ENCODE assay signal across 9 cellular contexts in the genomic region with DNA sequence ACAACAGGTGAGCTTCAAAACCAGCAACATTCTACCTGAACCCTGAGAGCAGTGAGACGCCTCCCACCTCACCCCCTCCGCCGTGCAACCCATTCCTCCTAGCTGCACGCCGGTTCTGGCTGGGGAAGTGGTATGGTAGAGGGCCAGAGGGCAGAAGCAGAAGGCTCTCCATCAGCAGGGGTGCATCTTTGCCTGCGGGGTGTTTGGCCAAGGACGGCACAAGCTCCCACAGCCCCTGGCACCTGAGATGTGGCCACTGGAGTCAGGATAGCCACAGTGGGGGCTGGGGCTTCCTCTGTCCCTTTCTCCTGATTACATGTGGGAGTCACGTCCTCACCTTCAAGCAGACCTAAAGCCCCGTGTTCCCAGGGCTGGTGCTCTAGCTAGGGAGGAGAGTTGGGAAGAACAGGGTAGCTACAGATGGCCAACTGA. TPM values are rescaled to one million over a fixed set of nuclear protein-coding genes. Genes with fewer than 3 reads are reported as not detected.
DNase-seq lines count a peak whose midpoint lies in the region; FAIRE-seq and TF ChIP-seq lines count a peak whose summit lies in the region.
"Had no signal": no experiment of that assay in that cellular context is flagged by ENCODE, and none has a peak within 500 bp of the region (broad histone marks: within the 10 kb centered on the region; RNA-seq: fewer than 3 reads in every experiment).

No MANE protein-coding gene starts in this region.

- H3K4me3 Mint-ChIP-seq in activated CD4-positive, alpha-beta T cell treated with anti-CD3 and anti-CD28 coated beads, Interleukin-2, amount 10 ng/mL, durations not matched to agents 7 days and 5 days: no peak overlapping the region

- H3K9me3 Mint-ChIP-seq in activated CD4-positive, alpha-beta T cell treated with anti-CD3 and anti-CD28 coated beads, Interleukin-2, amount 10 ng/mL, durations not matched to agents 7 days and 5 days: no peaks in the 10 kb centered on the region

- no peak for FAIRE-seq in frontal cortex (lab: Jason Lieb, UNC)

- no peaks in the 10 kb centered on the region for H3K9me3 ChIP-seq in iPS-20b (ENCODE audit: insufficient read depth, low read depth, low read length)
- no peaks in the 10 kb centered on the region for H3K9me3 ChIP-seq in testis

- no peaks in the 10 kb centered on the region for H3K36me3 ChIP-seq in iPS-20b (ENCODE audit: insufficient read depth, low read depth, low read length)
- no peaks in the 10 kb centered on the region for H3K36me3 ChIP-seq in testis (ENCODE audit: low read depth, missing control alignments)

- peaks cover 18% of the 10 kb centered on the region for H3K27me3 ChIP-seq in iPS-20b (ENCODE audit: insufficient read depth, low read length)
- no peaks in the 10 kb centered on the region for H3K27me3 ChIP-seq in testis

- H3K4me3 ChIP-seq in iPS-20b (ENCODE audit: low read length) (peak overlapping the region; percentile 80), testis (peak overlapping the region in 1 of 2 donors; percentile 76)

- no peak overlapping the region for H3K27ac ChIP-seq in iPS-20b (ENCODE audit: low read length)
- peak overlapping the region; percentile 96 for H3K27ac ChIP-seq in testis

- CTCF ChIA-PET in activated CD4-positive, alpha-beta T cell treated with anti-CD3 and anti-CD28 coated beads, Interleukin-2, amount 10 ng/mL, durations not matched to agents 7 days and 5 days (lab: Charles Lee): interaction anchor here (0.7 to 4.0 kb wide), 8 partner anchors 15 to 598 kb away, joined by 3 to 13 read pairs (median 8); partner anchors contain the start of genes AURKB and SLC25A35

- peaks cover 18% of the 10 kb centered on the region; the same call in 1 of the 2 replicates for H3K4me1 ChIP-seq in iPS-20b (ENCODE audit: insufficient read depth, low read length)
- peaks cover 33% of the 10 kb centered on the region for H3K4me1 ChIP-seq in testis

- H3K9ac ChIP-seq in iPS-20b (ENCODE audit: low read depth, low read length): peak overlapping the region; percentile 2; the same call in 1 of the 2 replicates

- no peak for TF ChIP-seq CTCF in testis (IDR thresholded peaks at IDR 0.05)

- DNase-seq in activated CD4-positive, alpha-beta T cell treated with anti-CD3 and anti-CD28 coated beads, Interleukin-2, amount 10 ng/mL, durations not matched to agents 7 days and 5 days: peak; percentile 22
- no peak for DNase-seq in activated CD4-positive, alpha-beta T cell treated with anti-CD3 and anti-CD28 coated beads, Interleukin-2, amount 50 U/mL, for 1 hour
- DNase-seq in activated CD8-positive, alpha-beta memory T cell treated with anti-CD3 and anti-CD28 coated beads, Interleukin-2, amount 50 U/mL, for 48 hours: peak; percentile 62
- no peak for DNase-seq in testis
- no peak for DNase-seq in frontal cortex (ENCODE audit: low spot score in 2 of 2)
- DNase-seq in NCI-H2171 (lab: John Stamatoyannopoulos, UW): no peak
- DNase-seq in NAMALWA (ENCODE audit: low spot score): no peak
- DNase-seq: DMS153 had no signal

- no peak overlapping the region for H3K27ac Mint-ChIP-seq in activated CD4-positive, alpha-beta T cell treated with anti-CD3 and anti-CD28 coated beads, Interleukin-2, amount 10 ng/mL, durations not matched to agents 7 days and 5 days

- WGBS in testis, 2 donors: 33 to 34% methylated on average over 8 to 9 of the region's 9 CpGs

- H3K4me1 Mint-ChIP-seq in activated CD4-positive, alpha-beta T cell treated with anti-CD3 and anti-CD28 coated beads, Interleukin-2, amount 10 ng/mL, durations not matched to agents 7 days and 5 days: peaks cover 18% of the 10 kb centered on the region

- no peaks in the 10 kb centered on the region for H3K36me3 Mint-ChIP-seq in activated CD4-positive, alpha-beta T cell treated with anti-CD3 and anti-CD28 coated beads, Interleukin-2, amount 10 ng/mL, durations not matched to agents 7 days and 5 days (ENCODE audit: low read depth)

- intact Hi-C loops in testis (cut with DNase I; ENCODE audit: low total_unique reads): loop anchor here (5.0 to 10.0 kb wide), 2 partner anchors 34 to 64 kb away; partner anchors contain the start of gene HES7

- TF ChIP-seq POLR2A in testis (IDR thresholded peaks at IDR 0.05): no peak

- POLR2A ChIA-PET in activated CD4-positive, alpha-beta T cell treated with anti-CD3 and anti-CD28 coated beads, Interleukin-2, amount 10 ng/mL, durations not matched to agents 7 days and 5 days (lab: Charles Lee): no interaction called here

- no peaks in the 10 kb centered on the region for H3K27me3 Mint-ChIP-seq in activated CD4-positive, alpha-beta T cell treated with anti-CD3 and anti-CD28 coated beads, Interleukin-2, amount 10 ng/mL, durations not matched to agents 7 days and 5 days

RNA-seq across cellular contexts. Expression of gene BORCS6, which starts 1.6 kb away (rescaled TPM):
- 10 to 100 TPM; 12.2 to 12.9 TPM for total RNA-seq in activated CD4-positive, alpha-beta T cell treated with anti-CD3 and anti-CD28 coated beads, Interleukin-2, amount 10 ng/mL, durations not matched to agents 7 days and 5 days
- total RNA-seq in testis: 10 to 100 TPM in 1 of 2 donors, 1 to 10 TPM in 1; 8.7 to 10.4 TPM
- 8.5 TPM for polyA plus RNA-seq in testis (ENCODE audit: insufficient read depth, low read depth, low replicate concordance)
- 7.7 TPM for total RNA-seq in frontal cortex

RNA-seq across cellular contexts. Expression of gene TMEM107, which starts 12.2 kb away (rescaled TPM):
- total RNA-seq in activated CD4-positive, alpha-beta T cell treated with anti-CD3 and anti-CD28 coated beads, Interleukin-2, amount 10 ng/mL, durations not matched to agents 7 days and 5 days: 10 to 100 TPM; 34.8 to 37.2 TPM
- total RNA-seq in testis: 10 to 100 TPM; 17.2 to 23.2 TPM
- polyA plus RNA-seq in testis (ENCODE audit: insufficient read depth, low read depth, low replicate concordance): 31.8 TPM
- 23.6 TPM for total RNA-seq in frontal cortex

RNA-seq across cellular contexts. Expression of gene AURKB, which starts 22.0 kb away (rescaled TPM):
- 100 to 1,000 TPM; 188 to 224 TPM for total RNA-seq in activated CD4-positive, alpha-beta T cell treated with anti-CD3 and anti-CD28 coated beads, Interleukin-2, amount 10 ng/mL, durations not matched to agents 7 days and 5 days
- total RNA-seq in testis: 1 to 10 TPM; 2.4 to 3.7 TPM
- 3.2 TPM for polyA plus RNA-seq in testis (ENCODE audit: insufficient read depth, low read depth, low replicate concordance)
- total RNA-seq in frontal cortex: 3.7 TPM

RNA-seq across cellular contexts. Expression of gene VAMP2, which starts 25.7 kb away (rescaled TPM):
- total RNA-seq in activated CD4-positive, alpha-beta T cell treated with anti-CD3 and anti-CD28 coated beads, Interleukin-2, amount 10 ng/mL, durations not matched to agents 7 days and 5 days: 10 to 100 TPM; 71.1 to 79.1 TPM
- total RNA-seq in testis (10 to 100 TPM; 66.3 to 76.5 TPM), frontal cortex (23.6 TPM)
- polyA plus RNA-seq in testis (ENCODE audit: insufficient read depth, low read depth, low replicate concordance): 116 TPM

RNA-seq across cellular contexts. Expression of gene PER1, which starts 36.2 kb away (rescaled TPM):
- total RNA-seq in activated CD4-positive, alpha-beta T cell treated with anti-CD3 and anti-CD28 coated beads, Interleukin-2, amount 10 ng/mL, durations not matched to agents 7 days and 5 days: 10 to 100 TPM; 26.9 to 28.7 TPM
- total RNA-seq in testis: 100 to 1,000 TPM in 1 of 2 donors, 10 to 100 TPM in 1; 96.0 to 119 TPM
- 55.1 TPM for polyA plus RNA-seq in testis (ENCODE audit: insufficient read depth, low read depth, low replicate concordance)
- total RNA-seq in frontal cortex: 6.5 TPM

Comparison
In these comparisons a context has a peak if more than half of its experiments do, and no peak if none do; other contexts are left out.
1. DNase-seq: peak in activated CD4-positive, alpha-beta T cell treated with anti-CD3 and anti-CD28 coated beads, Interleukin-2, amount 10 ng/mL, durations not matched to agents 7 days and 5 days (single experiment) and activated CD8-positive, alpha-beta memory T cell treated with anti-CD3 and anti-CD28 coated beads, Interleukin-2, amount 50 U/mL, for 48 hours (single experiment); none in activated CD4-positive, alpha-beta T cell treated with anti-CD3 and anti-CD28 coated beads, Interleukin-2, amount 50 U/mL, for 1 hour (single experiment), testis (single experiment), frontal cortex (0 of 2), NCI-H2171 (single experiment) and NAMALWA (single experiment).
2. RNA of gene AURKB, which starts 22.0 kb away (total RNA-seq): 188 to 224 TPM in activated CD4-positive, alpha-beta T cell treated with anti-CD3 and anti-CD28 coated beads, Interleukin-2, amount 10 ng/mL, durations not matched to agents 7 days and 5 days; 2.4 to 3.7 TPM in testis and 3.7 TPM in frontal cortex (single experiment); every median in the first group is over 10 times any median in the second.